In genomic region chr3:32410367-32411246, GRCh38 we compare ENCODE assay signal across 11 cellular contexts. TPM values are rescaled to one million over a fixed set of nuclear protein-coding genes. Genes with fewer than 3 reads are reported as not detected.
A peak's percentile ranks its signal among the peaks of the same experiment; 100 is the strongest.
DNase-seq lines count a peak whose midpoint lies in the region; ATAC-seq, FAIRE-seq and TF ChIP-seq lines count a peak whose summit lies in the region.
"Had no signal": no experiment of that assay in that cellular context is flagged by ENCODE, and none has a peak within 500 bp of the region (broad histone marks: within the 10 kb centered on the region; RNA-seq: fewer than 3 reads in every experiment).

No MANE protein-coding gene starts in this region.

- H3K36me3 Mint-ChIP-seq in CD4-positive, alpha-beta memory T cell, result peaks cover 11 to 15% of the 10 kb centered on the region in 2 donors
- H3K36me3 Mint-ChIP-seq in astrocyte (ENCODE audit: low read depth, unreplicated experiment), result peaks cover 4% of the 10 kb centered on the region
- peaks cover 3% of the 10 kb centered on the region for H3K36me3 Mint-ChIP-seq in neural progenitor cell

- H3F3A ChIP-seq in neural progenitor cell (ENCODE audit: low read depth), result peaks cover 20% of the 10 kb centered on the region

- H3K79me2 ChIP-seq in astrocyte (ENCODE audit: insufficient read depth, low read length) (peaks cover 20% of the 10 kb centered on the region), neural progenitor cell (ENCODE audit: low read depth) (no peaks in the 10 kb centered on the region)

- TF ChIP-seq CTCF in astrocyte (IDR thresholded peaks at IDR 0.05; ENCODE audit: insufficient read depth, low read depth, low read length) (no peak), neural progenitor cell (IDR thresholded peaks at IDR 0.05) (no peak), GM13977 (IDR thresholded peaks at IDR 0.05; ENCODE audit: extremely low read depth, insufficient read depth, missing control alignments) (no peak)

- H3K27ac ChIP-seq in CD4-positive, alpha-beta memory T cell (ENCODE audit: low read depth, low read length), result no peak overlapping the region
- H3K27ac ChIP-seq in HUES64 (ENCODE audit: low read depth, low read length) (peak overlapping the region; percentile 21; the same call in 1 of the 2 replicates), astrocyte (ENCODE audit: low read depth, low read length) (no peak overlapping the region), neural progenitor cell (no peak overlapping the region)

- no peaks in the 10 kb centered on the region for H3K9me3 ChIP-seq in CD4-positive, alpha-beta memory T cell (ENCODE audit: control insufficient read depth in 1 of 2, low read length in 2 of 2)
- no peaks in the 10 kb centered on the region for H3K9me3 ChIP-seq in HUES64 (ENCODE audit: insufficient read depth, low read depth, low read length)
- H3K9me3 ChIP-seq in astrocyte (ENCODE audit: insufficient read depth, low read depth, low read length), result no peaks in the 10 kb centered on the region
- no peaks in the 10 kb centered on the region for H3K9me3 ChIP-seq in neural progenitor cell (ENCODE audit: low read depth)
- H3K9me3 ChIP-seq: Caco-2 had no signal

- ATAC-seq in HG03097 (IDR thresholded peaks at IDR 0.05; ENCODE audit: low FRiP score, unreplicated experiment), result no peak

- CTCF ChIA-PET in CD4-positive, alpha-beta memory T cell (lab: Charles Lee; ENCODE audit: partially characterized antibody), result interaction anchor here (0.8 to 7.9 kb wide), 5 partner anchors 14 to 234 kb away, joined by 3 to 66 read pairs (median 4); no protein-coding TSS in a partner anchor

- no peak for FAIRE-seq in astrocyte (lab: Jason Lieb, UNC)

- peaks cover 53% of the 10 kb centered on the region for H3K4me1 ChIP-seq in CD4-positive, alpha-beta memory T cell (ENCODE audit: insufficient read depth, low read length)
- H3K4me1 ChIP-seq in HUES64 (ENCODE audit: insufficient read depth, low read length) (peaks cover 42% of the 10 kb centered on the region), astrocyte (ENCODE audit: insufficient read depth, low read length) (peaks cover 14% of the 10 kb centered on the region), neural progenitor cell (peaks cover 29% of the 10 kb centered on the region)
- H3K4me1 ChIP-seq: Caco-2 had no signal

- H3K9me3 Mint-ChIP-seq in CD4-positive, alpha-beta memory T cell, result peaks cover 0 to 2% (median 0%) of the 10 kb centered on the region in 8 donors
- H3K9me3 Mint-ChIP-seq in astrocyte (ENCODE audit: unreplicated experiment) (no peaks in the 10 kb centered on the region), neural progenitor cell (no peaks in the 10 kb centered on the region)

- H3K4me3 ChIP-seq in CD4-positive, alpha-beta memory T cell (ENCODE audit: low read length in 2 of 2), result no peak overlapping the region
- no peak overlapping the region for H3K4me3 ChIP-seq in HUES64 (ENCODE audit: low read length)
- no peak overlapping the region for H3K4me3 ChIP-seq in astrocyte (ENCODE audit: insufficient read depth, low read depth, low read length)
- no peak overlapping the region for H3K4me3 ChIP-seq in neural progenitor cell

- in situ Hi-C loops in GM13977 (cut with MboI; ENCODE audit: low pct_unique_long_range_greater_than_20kb, low sequenced_read_pairs, unreplicated experiment), result no loop called here

- peaks cover 45 to 82% (median 59%) of the 10 kb centered on the region in 4 donors for H3K4me1 Mint-ChIP-seq in CD4-positive, alpha-beta memory T cell
- peaks cover 13% of the 10 kb centered on the region for H3K4me1 Mint-ChIP-seq in astrocyte (ENCODE audit: low read depth, unreplicated experiment)
- peaks cover 29% of the 10 kb centered on the region for H3K4me1 Mint-ChIP-seq in neural progenitor cell

- H3K4me3 Mint-ChIP-seq in CD4-positive, alpha-beta memory T cell, result no peak overlapping the region
- no peak overlapping the region for H3K4me3 Mint-ChIP-seq in astrocyte (ENCODE audit: unreplicated experiment)
- H3K4me3 Mint-ChIP-seq in neural progenitor cell, result no peak overlapping the region

- POLR2A ChIA-PET in CD4-positive, alpha-beta memory T cell (lab: Charles Lee; ENCODE audit: partially characterized antibody), result interaction anchor here (0.6 to 2.2 kb wide), 5 partner anchors 16 to 50 kb away, joined by 3 to 6 read pairs (median 3); no protein-coding TSS in a partner anchor

- no peak overlapping the region for H2AFZ ChIP-seq in astrocyte (ENCODE audit: low read depth, low read length)
- H2AFZ ChIP-seq in neural progenitor cell (replicated peaks), result no peak overlapping the region

- no peaks in the 10 kb centered on the region for H3K27me3 Mint-ChIP-seq in CD4-positive, alpha-beta memory T cell
- H3K27me3 Mint-ChIP-seq in astrocyte (ENCODE audit: low read depth, unreplicated experiment) (no peaks in the 10 kb centered on the region), neural progenitor cell (ENCODE audit: insufficient read depth, low read depth) (no peaks in the 10 kb centered on the region)

- intact Hi-C loops in CD4-positive, alpha-beta memory T cell (cut with micrococcal nuclease), result no loop called here

- H4K20me1 ChIP-seq in astrocyte (ENCODE audit: insufficient read depth, low read length) (no peaks in the 10 kb centered on the region), neural progenitor cell (ENCODE audit: low read depth) (peaks cover 16% of the 10 kb centered on the region)

- peak in 1 of 5 donors; percentile 7 for DNase-seq in CD4-positive, alpha-beta memory T cell
- DNase-seq in astrocyte (ENCODE audit: low read depth), result no peak
- DNase-seq in neural progenitor cell (ENCODE audit: low spot score), result peak; percentile 50
- no peak for DNase-seq in stimulated activated CD4-positive, alpha-beta T cell treated with anti-CD3 and anti-CD28 coated beads, Interleukin-2, amount 100 ng/mL, for 24 hours
- no peak for DNase-seq in GM13977 (ENCODE audit: low spot score)
- DNase-seq in NOMO-1 (lab: John Stamatoyannopoulos, UW; ENCODE audit: unreplicated experiment in 2 of 2), result no peak
- DNase-seq: activated CD4-positive, alpha-beta T cell treated with anti-CD3 and anti-CD28 coated beads, Interleukin-2, amount 50 U/mL, for 1 hour; Caco-2; effector CD8-positive, alpha-beta T cell had no signal

- H3K9ac ChIP-seq in HUES64 (ENCODE audit: low read depth, low read length) (no peak overlapping the region), astrocyte (ENCODE audit: low read length) (no peak overlapping the region), neural progenitor cell (no peak overlapping the region)

- peak overlapping the region in 4 of 7 donors; percentile 19 to 86 (median 68) for H3K27ac Mint-ChIP-seq in CD4-positive, alpha-beta memory T cell
- H3K27ac Mint-ChIP-seq in astrocyte (ENCODE audit: unreplicated experiment), result peak overlapping the region; percentile 6
- no peak overlapping the region for H3K27ac Mint-ChIP-seq in neural progenitor cell

- no peaks in the 10 kb centered on the region for H3K27me3 ChIP-seq in CD4-positive, alpha-beta memory T cell (ENCODE audit: insufficient read depth, low read length)
- H3K27me3 ChIP-seq in HUES64 (ENCODE audit: insufficient read depth, low read length) (no peaks in the 10 kb centered on the region), astrocyte (ENCODE audit: insufficient read depth, low read length) (no peaks in the 10 kb centered on the region), neural progenitor cell (peaks cover 98% of the 10 kb centered on the region)

- H3K4me2 ChIP-seq in astrocyte (ENCODE audit: low read length), result no peak overlapping the region
- peak overlapping the region; percentile 42 for H3K4me2 ChIP-seq in neural progenitor cell

- 47% methylated on average over 10 of the region's 10 CpGs for WGBS in HUES64

- no peaks in the 10 kb centered on the region for H3K36me3 ChIP-seq in CD4-positive, alpha-beta memory T cell (ENCODE audit: insufficient read depth, low read length)
- H3K36me3 ChIP-seq in HUES64 (ENCODE audit: insufficient read depth, low read length), result no peaks in the 10 kb centered on the region
- H3K36me3 ChIP-seq in astrocyte (ENCODE audit: insufficient read depth, low read length), result no peaks in the 10 kb centered on the region
- H3K36me3 ChIP-seq in neural progenitor cell, result no peaks in the 10 kb centered on the region

RNA-seq across cellular contexts. Expression of gene CMTM7, which starts 19.0 kb away (rescaled TPM):
- total RNA-seq in CD4-positive, alpha-beta memory T cell, result 10 to 100 TPM; 44.2 to 48.0 TPM
- 100 to 1,000 TPM in 1 of 2 donors, 10 to 100 TPM in 1; 83.4 to 137 TPM for polyA plus RNA-seq in CD4-positive, alpha-beta memory T cell
- 28.0 TPM for polyA plus RNA-seq in HUES64 (2013, experiment 1 of 2)
- polyA plus RNA-seq in HUES64 (2013, experiment 2 of 2), result 38.2 TPM
- total RNA-seq in astrocyte (19.7 and 23.9 TPM in 2 replicates), neural progenitor cell (ENCODE audit: low replicate concordance) (11.4 and 11.8 TPM in 2 replicates)
